ENCODE assay signal across 1 cellular context in the genomic region with DNA sequence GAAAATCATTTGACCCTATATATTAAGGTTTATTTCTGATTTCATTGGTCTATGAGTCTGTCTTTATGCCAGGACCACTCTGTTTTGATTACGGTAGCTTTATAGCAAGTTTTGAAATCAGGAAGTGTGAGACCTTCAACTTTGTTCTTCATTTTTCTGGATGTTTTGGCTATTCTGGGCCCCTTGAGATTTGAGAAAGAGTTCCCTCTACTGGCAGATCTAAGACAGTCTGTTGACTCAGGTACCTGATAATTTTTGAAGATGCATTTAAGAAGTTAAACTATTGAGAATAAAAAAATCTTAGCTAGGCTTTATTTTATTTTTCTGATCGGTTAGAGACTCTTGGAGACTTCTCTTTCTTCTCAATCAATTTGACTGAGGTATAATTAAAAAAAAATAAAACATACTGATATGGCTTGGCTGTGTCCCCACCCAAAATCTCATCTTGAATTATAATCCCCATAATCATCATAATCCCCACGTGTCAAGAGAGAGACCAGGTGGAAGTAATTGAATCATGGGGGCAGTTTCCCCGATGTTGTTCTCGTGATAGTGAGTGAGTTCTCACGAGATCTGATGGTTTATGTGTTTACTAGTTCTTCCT.
TF ChIP-seq lines count a peak whose summit lies in the region.

No MANE protein-coding gene starts in this region.

TF ChIP-seq in HepG2, 621 proteins besides CTCF, POLR2A, EP300 and RAD21 (continued from another document):
- TF ChIP-seq NFAT5 (CRISPR knock-in tag; IDR thresholded peaks at IDR 0.05) (no peak), ZC3H13 (CRISPR knock-in tag; IDR thresholded peaks at IDR 0.05) (no peak), ZNF121 (CRISPR knock-in tag; IDR thresholded peaks at IDR 0.05) (no peak), PHF21A (CRISPR knock-in tag; IDR thresholded peaks at IDR 0.05) (no peak), HOXD1 (CRISPR knock-in tag; IDR thresholded peaks at IDR 0.05) (no peak), NCOA5 (CRISPR knock-in tag; IDR thresholded peaks at IDR 0.05) (no peak), SMC3 (IDR thresholded peaks at IDR 0.05; ENCODE audit: low read length) (peak; percentile 30), FOSL2 (CRISPR knock-in tag; IDR thresholded peaks at IDR 0.05) (no peak), GABPB1 (CRISPR knock-in tag; IDR thresholded peaks at IDR 0.05) (no peak), PPARG (CRISPR knock-in tag; conservative IDR thresholded peaks at IDR 0.05) (peak; percentile 84)
- TF ChIP-seq, protein P1, sequence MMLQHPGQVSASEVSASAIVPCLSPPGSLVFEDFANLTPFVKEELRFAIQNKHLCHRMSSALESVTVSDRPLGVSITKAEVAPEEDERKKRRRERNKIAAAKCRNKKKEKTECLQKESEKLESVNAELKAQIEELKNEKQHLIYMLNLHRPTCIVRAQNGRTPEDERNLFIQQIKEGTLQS (CRISPR knock-in tag; IDR thresholded peaks at IDR 0.05): no peak
TF ChIP-seq in HepG2: peak in this region for 4.
